Comparison of ENCODE assay signal across 8 cellular contexts in the genomic region with DNA sequence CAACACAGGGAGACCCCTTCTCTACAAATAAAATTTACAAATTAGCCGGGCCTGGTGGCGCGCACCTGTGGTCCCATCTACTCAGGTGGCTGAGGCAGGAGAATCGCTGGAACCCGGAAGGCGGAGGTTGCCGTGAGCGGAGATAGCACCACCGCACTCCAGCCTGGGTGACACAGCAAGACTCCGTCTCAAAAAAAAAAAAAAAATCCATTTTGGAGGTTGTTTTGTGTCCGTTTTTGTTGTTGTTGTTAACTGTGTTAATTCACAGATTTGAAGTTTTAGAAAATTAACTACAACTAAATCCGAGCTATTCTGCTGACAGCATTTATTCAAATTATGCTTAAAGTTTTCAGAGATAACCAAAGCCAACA. TPM values are rescaled to one million over a fixed set of nuclear protein-coding genes. Genes with fewer than 3 reads are reported as not detected.
A peak's percentile ranks its signal among the peaks of the same experiment; 100 is the strongest.
DNase-seq lines count a peak whose midpoint lies in the region; TF ChIP-seq lines count a peak whose summit lies in the region.

No MANE protein-coding gene starts in this region.

- H3K4me3 ChIP-seq in GM12864 (ENCODE audit: low read depth, low read length) (peak overlapping the region; percentile 92), NB4 (ENCODE audit: low read depth, low read length) (peak overlapping the region; percentile 77), iPS DF 6.9 (ENCODE audit: low read length) (peak overlapping the region; percentile 92)

- no peak for TF ChIP-seq POLR2A in NB4 (IDR thresholded peaks at IDR 0.05; ENCODE audit: extremely low read depth, insufficient read length)

- H3K9me3 ChIP-seq in iPS DF 6.9 (ENCODE audit: control insufficient read depth, insufficient read depth, low read length) = no peaks in the 10 kb centered on the region

- no peak overlapping the region for H3K27ac ChIP-seq in iPS DF 6.9 (ENCODE audit: low read length)

- H3K4me1 ChIP-seq in iPS DF 6.9 (ENCODE audit: control insufficient read depth, insufficient read depth, low read length) = no peaks in the 10 kb centered on the region; the same call in 1 of the 2 replicates

- H3K36me3 ChIP-seq in iPS DF 6.9 (ENCODE audit: control insufficient read depth, insufficient read depth, low read length) = no peaks in the 10 kb centered on the region

- no CpG with 5 or more reads among the region's 12 CpGs for WGBS in iPS DF 6.9 (ENCODE audit: insufficient coverage, insufficient read length)

- DNase-seq in GM12864 (ENCODE audit: low read depth) (no peak), NB4 (ENCODE audit: low read depth) (peak; percentile 28), iPS DF 6.9 (ENCODE audit: low read depth, low spot score) (no peak), hepatic stellate cell (ENCODE audit: low spot score) (no peak), occipital lobe (lab: John Stamatoyannopoulos, UW) (no peak), amniotic stem cell (lab: John Stamatoyannopoulos, UW) (no peak)
- peak; percentile 47 for DNase-seq in activated naive CD4-positive, alpha-beta T cell treated with anti-CD3 and anti-CD28 coated beads, Interleukin-2, amount 50 U/mL, for 16 hours
- DNase-seq in stimulated activated CD4-positive, alpha-beta T cell treated with anti-CD3 and anti-CD28 coated beads, Interleukin-1b, Interleukin-23, amount 100 ng/mL, for 48 hours = peak; percentile 42

- TF ChIP-seq CTCF in GM12864 (IDR thresholded peaks at IDR 0.05; ENCODE audit: low read depth, low read length, missing control alignments) (no peak), NB4 (IDR thresholded peaks at IDR 0.05; ENCODE audit: low read depth, low read length) (no peak)

- no peaks in the 10 kb centered on the region for H3K27me3 ChIP-seq in iPS DF 6.9 (ENCODE audit: control insufficient read depth, insufficient read depth, low read length)

RNA-seq across cellular contexts. Expression of gene CLCC1, which starts 0.6 kb away (rescaled TPM):
- total RNA-seq in occipital lobe = 33.2 TPM

Comparison
In these comparisons a context has a peak if more than half of its experiments do, and no peak if none do; other contexts are left out.
1. DNase-seq: peak in NB4 (single experiment), activated naive CD4-positive, alpha-beta T cell treated with anti-CD3 and anti-CD28 coated beads, Interleukin-2, amount 50 U/mL, for 16 hours (single experiment) and stimulated activated CD4-positive, alpha-beta T cell treated with anti-CD3 and anti-CD28 coated beads, Interleukin-1b, Interleukin-23, amount 100 ng/mL, for 48 hours (single experiment); none in GM12864 (single experiment), iPS DF 6.9 (single experiment), hepatic stellate cell (single experiment), occipital lobe (single experiment) and amniotic stem cell (single experiment).
2. Peak in every context shown above with its lines, with median percentiles within 50 percentile points of each other: H3K4me3 ChIP-seq.